ENCODE assay signal across 1 cellular context in the genomic region with DNA sequence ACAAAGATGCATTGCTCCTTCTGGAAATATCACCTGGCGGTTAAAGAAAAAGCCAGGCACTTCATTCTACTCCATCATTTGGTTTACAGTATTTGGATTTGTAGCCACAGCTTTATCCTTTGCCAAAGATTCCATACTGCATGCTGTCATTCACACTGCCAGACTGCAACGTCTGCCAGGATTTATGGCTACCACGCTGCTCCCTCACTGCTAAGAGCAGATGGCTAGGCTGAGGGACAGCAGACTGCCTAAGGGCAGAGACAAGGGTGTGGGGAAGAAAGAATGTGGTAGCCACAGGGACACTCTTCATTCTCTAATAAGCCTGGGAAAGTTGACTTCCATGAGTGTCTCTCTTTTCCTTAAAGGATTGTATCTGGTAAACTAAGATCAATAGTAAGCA.
TF ChIP-seq lines count a peak whose summit lies in the region.

No MANE protein-coding gene starts in this region.

TF ChIP-seq in SK-N-SH treated with all-trans-retinoic acid at 6 μM for 48 hours, 23 proteins besides CTCF, POLR2A, EP300 and RAD21 (continued from another document):
- TF ChIP-seq, protein P1, sequence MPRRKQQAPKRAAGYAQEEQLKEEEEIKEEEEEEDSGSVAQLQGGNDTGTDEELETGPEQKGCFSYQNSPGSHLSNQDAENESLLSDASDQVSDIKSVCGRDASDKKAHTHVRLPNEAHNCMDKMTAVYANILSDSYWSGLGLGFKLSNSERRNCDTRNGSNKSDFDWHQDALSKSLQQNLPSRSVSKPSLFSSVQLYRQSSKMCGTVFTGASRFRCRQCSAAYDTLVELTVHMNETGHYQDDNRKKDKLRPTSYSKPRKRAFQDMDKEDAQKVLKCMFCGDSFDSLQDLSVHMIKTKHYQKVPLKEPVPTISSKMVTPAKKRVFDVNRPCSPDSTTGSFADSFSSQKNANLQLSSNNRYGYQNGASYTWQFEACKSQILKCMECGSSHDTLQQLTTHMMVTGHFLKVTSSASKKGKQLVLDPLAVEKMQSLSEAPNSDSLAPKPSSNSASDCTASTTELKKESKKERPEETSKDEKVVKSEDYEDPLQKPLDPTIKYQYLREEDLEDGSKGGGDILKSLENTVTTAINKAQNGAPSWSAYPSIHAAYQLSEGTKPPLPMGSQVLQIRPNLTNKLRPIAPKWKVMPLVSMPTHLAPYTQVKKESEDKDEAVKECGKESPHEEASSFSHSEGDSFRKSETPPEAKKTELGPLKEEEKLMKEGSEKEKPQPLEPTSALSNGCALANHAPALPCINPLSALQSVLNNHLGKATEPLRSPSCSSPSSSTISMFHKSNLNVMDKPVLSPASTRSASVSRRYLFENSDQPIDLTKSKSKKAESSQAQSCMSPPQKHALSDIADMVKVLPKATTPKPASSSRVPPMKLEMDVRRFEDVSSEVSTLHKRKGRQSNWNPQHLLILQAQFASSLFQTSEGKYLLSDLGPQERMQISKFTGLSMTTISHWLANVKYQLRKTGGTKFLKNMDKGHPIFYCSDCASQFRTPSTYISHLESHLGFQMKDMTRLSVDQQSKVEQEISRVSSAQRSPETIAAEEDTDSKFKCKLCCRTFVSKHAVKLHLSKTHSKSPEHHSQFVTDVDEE (CRISPR knock-in tag; IDR thresholded peaks at IDR 0.05) = peak; percentile 66; the same call in 1 of the 2 replicates
- TF ChIP-seq PPARA (CRISPR knock-in tag; IDR thresholded peaks at IDR 0.05; ENCODE audit: borderline replicate concordance) (no peak), ARNTL (CRISPR knock-in tag; IDR thresholded peaks at IDR 0.05; ENCODE audit: borderline replicate concordance, low read depth) (no peak), ZNF70 (CRISPR knock-in tag; IDR thresholded peaks at IDR 0.05) (no peak), RARB (CRISPR knock-in tag; IDR thresholded peaks at IDR 0.05) (no peak), ZNF565 (CRISPR knock-in tag; conservative IDR thresholded peaks at IDR 0.05; ENCODE audit: low read depth) (no peak), CSDC2 (CRISPR knock-in tag; IDR thresholded peaks at IDR 0.05) (no peak), ZFP30 (CRISPR knock-in tag; IDR thresholded peaks at IDR 0.05) (no peak), ZFP3 (CRISPR knock-in tag; IDR thresholded peaks at IDR 0.05) (no peak)
- TF ChIP-seq, protein P2, sequence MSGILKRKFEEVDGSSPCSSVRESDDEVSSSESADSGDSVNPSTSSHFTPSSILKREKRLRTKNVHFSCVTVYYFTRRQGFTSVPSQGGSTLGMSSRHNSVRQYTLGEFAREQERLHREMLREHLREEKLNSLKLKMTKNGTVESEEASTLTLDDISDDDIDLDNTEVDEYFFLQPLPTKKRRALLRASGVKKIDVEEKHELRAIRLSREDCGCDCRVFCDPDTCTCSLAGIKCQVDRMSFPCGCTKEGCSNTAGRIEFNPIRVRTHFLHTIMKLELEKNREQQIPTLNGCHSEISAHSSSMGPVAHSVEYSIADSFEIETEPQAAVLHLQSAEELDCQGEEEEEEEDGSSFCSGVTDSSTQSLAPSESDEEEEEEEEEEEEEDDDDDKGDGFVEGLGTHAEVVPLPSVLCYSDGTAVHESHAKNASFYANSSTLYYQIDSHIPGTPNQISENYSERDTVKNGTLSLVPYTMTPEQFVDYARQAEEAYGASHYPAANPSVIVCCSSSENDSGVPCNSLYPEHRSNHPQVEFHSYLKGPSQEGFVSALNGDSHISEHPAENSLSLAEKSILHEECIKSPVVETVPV (CRISPR knock-in tag; IDR thresholded peaks at IDR 0.05) = no peak
- TF ChIP-seq, protein P3, sequence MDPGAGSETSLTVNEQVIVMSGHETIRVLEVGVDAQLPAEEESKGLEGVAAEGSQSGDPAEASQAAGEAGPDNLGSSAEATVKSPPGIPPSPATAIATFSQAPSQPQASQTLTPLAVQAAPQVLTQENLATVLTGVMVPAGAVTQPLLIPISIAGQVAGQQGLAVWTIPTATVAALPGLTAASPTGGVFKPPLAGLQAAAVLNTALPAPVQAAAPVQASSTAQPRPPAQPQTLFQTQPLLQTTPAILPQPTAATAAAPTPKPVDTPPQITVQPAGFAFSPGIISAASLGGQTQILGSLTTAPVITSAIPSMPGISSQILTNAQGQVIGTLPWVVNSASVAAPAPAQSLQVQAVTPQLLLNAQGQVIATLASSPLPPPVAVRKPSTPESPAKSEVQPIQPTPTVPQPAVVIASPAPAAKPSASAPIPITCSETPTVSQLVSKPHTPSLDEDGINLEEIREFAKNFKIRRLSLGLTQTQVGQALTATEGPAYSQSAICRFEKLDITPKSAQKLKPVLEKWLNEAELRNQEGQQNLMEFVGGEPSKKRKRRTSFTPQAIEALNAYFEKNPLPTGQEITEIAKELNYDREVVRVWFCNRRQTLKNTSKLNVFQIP (CRISPR knock-in tag; IDR thresholded peaks at IDR 0.05; ENCODE audit: borderline replicate concordance, low read depth) = no peak
